ENCODE assay signal across 8 cellular contexts in the genomic region with DNA sequence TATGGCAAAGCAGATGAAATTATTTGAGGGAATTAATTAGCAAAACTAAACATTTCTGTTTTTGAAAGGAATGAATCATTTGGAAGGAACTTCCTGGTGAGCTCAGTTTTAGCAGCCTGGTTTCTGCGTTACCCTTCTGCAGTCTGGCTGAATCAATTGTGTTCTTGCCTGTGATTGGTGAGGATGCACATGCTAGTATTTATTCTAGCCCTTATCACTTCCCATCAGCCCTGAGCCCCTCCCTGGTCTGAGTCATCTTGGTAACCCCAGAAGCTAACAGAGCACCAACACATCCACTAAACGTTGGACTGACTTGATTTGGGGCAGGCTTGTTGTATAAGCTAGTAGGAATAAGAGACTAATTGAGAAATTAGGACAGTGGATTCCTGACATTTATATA. TPM values are rescaled to one million over a fixed set of nuclear protein-coding genes. Genes with fewer than 3 reads are reported as not detected.
DNase-seq lines count a peak whose midpoint lies in the region; ATAC-seq, FAIRE-seq and TF ChIP-seq lines count a peak whose summit lies in the region.

No MANE protein-coding gene starts in this region.

- TF ChIP-seq CTCF in bronchial epithelial cell (IDR thresholded peaks at IDR 0.05; ENCODE audit: insufficient read depth, low read length, severe bottlenecking) = no peak

- no peaks in the 10 kb centered on the region for H3K27me3 ChIP-seq in bronchial epithelial cell (ENCODE audit: control insufficient read depth, insufficient read depth, low read length)

- ATAC-seq in GM18870 (IDR thresholded peaks at IDR 0.05; ENCODE audit: unreplicated experiment) = no peak
- ATAC-seq in HG02588 (IDR thresholded peaks at IDR 0.05; ENCODE audit: unreplicated experiment) = no peak

- no peak for FAIRE-seq in bronchial epithelial cell (lab: Jason Lieb, UNC)

- DNase-seq in activated CD8-positive, alpha-beta memory T cell treated with anti-CD3 and anti-CD28 coated beads, Interleukin-2, amount 50 U/mL, for 24 hours (ENCODE audit: extremely low read depth) = peak; percentile 24
- DNase-seq in activated CD8-positive, alpha-beta memory T cell treated with anti-CD3 and anti-CD28 coated beads for 24 hours = no peak
- DNase-seq in SW 1271 (lab: John Stamatoyannopoulos, UW) (peak; percentile 83 to 94), bronchial epithelial cell (ENCODE audit: low read depth) (peak; percentile 99), lung microvascular endothelial cell (ENCODE audit: low read depth in 2 of 2) (peak; percentile 88 to 99), ureter (ENCODE audit: low spot score) (peak; percentile 81)

- no peaks in the 10 kb centered on the region for H3K36me3 ChIP-seq in bronchial epithelial cell (ENCODE audit: control insufficient read depth, insufficient read depth, low read length)

- no peak overlapping the region for H3K4me3 ChIP-seq in bronchial epithelial cell (ENCODE audit: low read depth, low read length)

RNA-seq across cellular contexts. Expression of a gene that starts 6.6 kb away (rescaled TPM):
- total RNA-seq in bronchial epithelial cell (80.3 and 85.6 TPM in 2 replicates), lung microvascular endothelial cell (46.0 and 48.4 TPM in 2 replicates), ureter (197 TPM)
